18 cellular contexts compared by ENCODE assay signal in the genomic region with DNA sequence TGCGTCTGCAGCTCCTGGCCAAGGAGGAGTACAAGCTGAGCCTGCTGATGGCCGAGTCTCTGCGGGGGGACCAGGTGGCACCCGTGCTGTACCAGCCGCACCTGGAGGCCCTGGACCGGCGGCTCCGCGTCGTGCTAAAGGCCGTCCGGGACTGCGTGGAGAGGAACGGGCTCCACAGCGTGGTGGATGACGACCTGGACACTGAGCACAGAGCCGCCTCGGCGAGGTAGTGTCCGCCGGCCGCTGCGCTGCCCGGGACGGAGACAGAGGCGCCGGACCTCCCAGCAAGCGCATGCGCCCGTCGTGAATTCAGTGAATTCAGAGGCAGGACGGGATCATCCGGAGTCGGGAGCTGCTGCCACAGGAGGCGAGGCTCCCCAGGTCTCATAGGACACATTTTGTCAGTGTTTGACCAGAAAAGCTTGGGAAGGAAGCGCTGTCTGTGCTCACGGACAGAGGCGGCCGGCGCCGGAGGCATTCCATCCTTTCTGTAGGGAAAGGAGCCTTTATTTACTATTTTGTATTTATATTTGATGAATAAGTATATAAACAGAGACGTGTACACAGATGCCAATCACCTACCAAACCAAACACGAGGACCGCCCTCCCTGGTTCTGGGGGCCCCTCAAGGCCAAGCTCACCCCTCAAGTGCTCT. TPM values are rescaled to one million over a fixed set of nuclear protein-coding genes. Genes with fewer than 3 reads are reported as not detected.
"Had no signal": no experiment of that assay in that cellular context is flagged by ENCODE, and none has a peak within 500 bp of the region (broad histone marks: within the 10 kb centered on the region; RNA-seq: fewer than 3 reads in every experiment).

No MANE protein-coding gene starts in this region.

- H3K4me3 ChIP-seq: cardiac muscle cell, gastrocnemius medialis, hepatocyte, SK-N-MC, stomach, thyroid gland had no signal

- H3K27ac ChIP-seq: cardiac muscle cell, gastrocnemius medialis, hepatocyte, SK-N-MC, stomach, thyroid gland had no signal

- ATAC-seq: activated naive CD8-positive, alpha-beta T cell treated with anti-CD3 and anti-CD28 coated beads, Interleukin-2, amount 50 U/mL, for 24 hours; activated T-cell treated with anti-CD3 and anti-CD28 coated beads, Interleukin-2, amount 50 U/mL, for 72 hours; gastrocnemius medialis; T-cell had no signal

- H3K4me1 ChIP-seq: gastrocnemius medialis, thyroid gland had no signal

- H3K27me3 ChIP-seq: cardiac muscle cell, gastrocnemius medialis, hepatocyte, stomach, thyroid gland had no signal

- H3K9me3 ChIP-seq: gastrocnemius medialis, thyroid gland had no signal

- DNase-seq: activated CD4-positive, alpha-beta memory T cell treated with anti-CD3 and anti-CD28 coated beads for 36 hours; activated CD4-positive, alpha-beta T cell treated with anti-CD3 and anti-CD28 coated beads for 1 hour; activated naive CD8-positive, alpha-beta T cell treated with anti-CD3 and anti-CD28 coated beads, Interleukin-2, amount 50 U/mL, for 24 hours; activated T-cell treated with anti-CD3 and anti-CD28 coated beads, Interleukin-2, amount 50 U/mL, for 72 hours; cortex of kidney; effector CD8-positive, alpha-beta T cell; gastrocnemius medialis; stimulated activated CD4-positive, alpha-beta T cell treated with anti-CD3 and anti-CD28 coated beads, Interleukin-15, amount 100 ng/mL, for 24 hours; stimulated activated CD4-positive, alpha-beta T cell treated with anti-CD3 and anti-CD28 coated beads, Interleukin-4, amount 100 ng/mL, for 24 hours; stomach; T-cell; T1000 had no signal

- H3K79me2 ChIP-seq: hepatocyte had no signal

- H3K4me2 ChIP-seq: hepatocyte had no signal

- H3K36me3 ChIP-seq: cardiac muscle cell had no signal

- H2AFZ ChIP-seq: hepatocyte had no signal

RNA-seq across cellular contexts. Expression of gene FOXL3, which starts 30.1 kb away (rescaled TPM):
- total RNA-seq: activated CD4-positive, alpha-beta memory T cell treated with anti-CD3 and anti-CD28 coated beads for 36 hours; activated T-cell treated with anti-CD3 and anti-CD28 coated beads, Interleukin-2, amount 50 U/mL, for 72 hours; astrocyte; cardiac muscle cell; gastrocnemius medialis; hepatocyte; osteocyte; stomach; T-cell; thyroid gland had no signal
- polyA plus RNA-seq: cardiac muscle cell, hepatocyte, stomach had no signal
